19 cellular contexts compared by ENCODE assay signal in the genomic region with DNA sequence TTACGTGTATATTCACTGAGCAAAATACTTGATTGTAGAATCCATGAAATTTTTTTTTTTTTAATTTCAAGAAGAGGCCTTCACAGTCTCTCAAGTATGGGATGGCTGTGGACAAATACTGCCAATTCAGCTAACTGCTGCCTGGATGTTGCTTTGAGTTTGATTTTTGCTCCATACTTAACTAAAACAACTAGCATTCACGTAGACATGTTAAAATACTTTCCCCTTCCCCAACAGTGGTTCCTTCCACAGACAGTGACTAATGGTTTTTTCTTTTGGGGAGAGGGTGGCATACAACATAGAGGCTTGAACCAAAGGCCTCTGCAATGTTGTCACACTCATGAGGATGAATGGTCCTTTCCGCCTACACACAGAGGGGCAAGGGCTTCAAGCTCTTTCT. TPM values are rescaled to one million over a fixed set of nuclear protein-coding genes. Genes with fewer than 3 reads are reported as not detected.
"Had no signal": no experiment of that assay in that cellular context is flagged by ENCODE, and none has a peak within 500 bp of the region (broad histone marks: within the 10 kb centered on the region; RNA-seq: fewer than 3 reads in every experiment).

No MANE protein-coding gene starts in this region.

- H3K27me3 Mint-ChIP-seq: naive B cell had no signal

- H2AFZ ChIP-seq: parathyroid adenoma had no signal

- H3K27me3 ChIP-seq: esophagus squamous epithelium, tibial nerve, uterus had no signal

- ATAC-seq: activated CD4-positive, CD25-positive, alpha-beta regulatory T cell treated with anti-CD3 and anti-CD28 coated beads, Interleukin-2, amount 50 U/mL, for 24 hours had no signal

- FAIRE-seq: endothelial cell of umbilical vein had no signal

- H3K4me1 ChIP-seq: uterus had no signal

- H3K9me3 ChIP-seq: esophagus squamous epithelium, tibial nerve, uterus had no signal

- H3K4me3 ChIP-seq: esophagus squamous epithelium, tibial nerve, uterus had no signal

- H3K27ac ChIP-seq: esophagus squamous epithelium, parathyroid adenoma, tibial nerve, uterus had no signal

- H3K36me3 ChIP-seq: uterus had no signal

- DNase-seq: activated CD4-positive, alpha-beta T cell treated with anti-CD3 and anti-CD28 coated beads, Interleukin-2, amount 50 U/mL, for 1 hour; activated effector memory CD4-positive, alpha-beta T cell treated with Interleukin-2 at 50 U/mL for 16 hours; activated naive CD4-positive, alpha-beta T cell treated with anti-CD3 and anti-CD28 coated beads, Interleukin-2, amount 50 U/mL, for 16 hours; activated T-cell treated with anti-CD3 and anti-CD28 coated beads, Interleukin-2, amount 50 U/mL, for 1 hour; cortex of kidney; effector CD8-positive, alpha-beta T cell; esophagus squamous epithelium; hypothalamus; naive B cell; stimulated activated CD4-positive, alpha-beta T cell treated with anti-CD3 and anti-CD28 coated beads, Interleukin-4, amount 100 ng/mL, for 1 hour; stimulated activated naive CD4-positive, alpha-beta T cell treated with Interleukin-2 at 50 U/mL for 16 hours; substantia nigra; uterus had no signal

- H3K9me3 Mint-ChIP-seq: naive B cell had no signal

- H3K79me2 ChIP-seq: parathyroid adenoma had no signal

- H3K9ac ChIP-seq: parathyroid adenoma had no signal

RNA-seq across cellular contexts. Expression of gene GDF9, which starts 5.2 kb away (rescaled TPM):
- total RNA-seq: endothelial cell of umbilical vein, fibroblast of villous mesenchyme had no signal

RNA-seq across cellular contexts. Expression of gene SOWAHA, which starts 58.4 kb away (rescaled TPM):
- total RNA-seq: endothelial cell of umbilical vein, glomerular endothelial cell had no signal
- polyA plus RNA-seq: endothelial cell of umbilical vein had no signal
